ENCODE assay signal across 26 cellular contexts in the genomic region with DNA sequence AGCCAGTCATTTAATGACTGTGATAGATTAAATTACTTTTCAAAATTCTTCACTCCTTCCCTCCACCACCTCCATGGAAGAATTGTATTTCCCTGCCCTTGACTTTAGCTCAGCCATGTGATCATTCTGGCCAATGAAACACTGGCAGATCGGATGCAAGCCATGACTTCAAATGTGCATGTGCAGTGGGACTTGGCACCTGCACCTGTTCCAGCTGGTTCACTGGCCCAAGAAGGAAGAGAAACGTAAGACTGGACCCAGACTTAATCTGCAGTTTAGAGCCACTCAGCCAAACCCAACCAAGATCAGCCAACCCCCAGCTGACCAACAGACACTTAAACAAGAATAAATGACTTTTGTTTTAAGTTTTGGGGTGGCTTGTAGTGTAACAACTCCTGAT. TPM values are rescaled to one million over a fixed set of nuclear protein-coding genes. Genes with fewer than 3 reads are reported as not detected.
DNase-seq lines count a peak whose midpoint lies in the region; ATAC-seq and TF ChIP-seq lines count a peak whose summit lies in the region.
"Had no signal": no experiment of that assay in that cellular context is flagged by ENCODE, and none has a peak within 500 bp of the region (broad histone marks: within the 10 kb centered on the region; RNA-seq: fewer than 3 reads in every experiment).

No MANE protein-coding gene starts in this region.

- H3K4me3 ChIP-seq in DOHH2 (ENCODE audit: low read length) (peak overlapping the region; percentile 31), lower lobe of right lung (no peak overlapping the region)
- H3K4me3 ChIP-seq: transverse colon had no signal

- in situ Hi-C loops in KBM-7 (cut with MboI; ENCODE audit: low pct_unique_long_range_greater_than_20kb, low sequenced_read_pairs) = no loop called here

- no peaks in the 10 kb centered on the region for H4K20me1 ChIP-seq in DOHH2 (ENCODE audit: control insufficient read depth, insufficient read depth, low read depth, low read length)

- peak; percentile 19 for ATAC-seq in HG03378 (IDR thresholded peaks at IDR 0.05; ENCODE audit: unreplicated experiment)
- no peak for ATAC-seq in lower lobe of right lung
- ATAC-seq in HG03025 (IDR thresholded peaks at IDR 0.05; ENCODE audit: low FRiP score, unreplicated experiment) = no peak
- ATAC-seq: effector memory CD8-positive, alpha-beta T cell; stimulated activated naive CD8-positive, alpha-beta T cell treated with anti-CD3 and anti-CD28 coated beads, Interleukin-15, amount 100 ng/mL, for 72 hours; T-cell had no signal

- DNase-seq in lower lobe of right lung = no peak
- DNase-seq in KBM-7 = no peak
- DNase-seq in glomerular visceral epithelial cell (ENCODE audit: extremely low spot score) = no peak
- no peak for DNase-seq in NCI-H1930 (lab: John Stamatoyannopoulos, UW)
- DNase-seq: activated B cell treated with CpG ODN at 0.5 μM for 24 hours; activated CD4-positive, alpha-beta T cell treated with anti-CD3 and anti-CD28 coated beads, Interleukin-2, amount 50 U/mL, for 1 hour; activated gamma-delta T cell; activated naive CD8-positive, alpha-beta T cell treated with anti-CD3 and anti-CD28 coated beads, Interleukin-2, amount 10 ng/mL, durations not matched to agents 7 days and 5 days; activated T-cell treated with anti-CD3 and anti-CD28 coated beads, Interleukin-2, amount 50 U/mL, for 24 hours; cortex of kidney; effector memory CD8-positive, alpha-beta T cell; GOT3; naive B cell; NCI-H146; NCI-H2107; NCI-H82; RPMI8226; stimulated activated CD4-positive, alpha-beta T cell treated with anti-CD3 and anti-CD28 coated beads, Interleukin-12 subunit alpha, Interleukin-12 subunit beta, amount 100 ng/mL, for 4 hours; stimulated activated CD4-positive, alpha-beta T cell treated with anti-CD3 and anti-CD28 coated beads, Interleukin-2, amount 100 ng/mL, for 48 hours; stimulated activated naive CD8-positive, alpha-beta T cell treated with anti-CD3 and anti-CD28 coated beads, Interleukin-15, amount 100 ng/mL, for 72 hours; T-cell had no signal

- H3K4me1 ChIP-seq in DOHH2 (ENCODE audit: control insufficient read depth, low read length) (peaks cover 21% of the 10 kb centered on the region), lower lobe of right lung (no peaks in the 10 kb centered on the region)

- H3K79me2 ChIP-seq in DOHH2 (ENCODE audit: control insufficient read depth, low read length) = no peaks in the 10 kb centered on the region

- no peaks in the 10 kb centered on the region for H3K36me3 ChIP-seq in DOHH2 (ENCODE audit: control insufficient read depth, low read length)
- H3K36me3 ChIP-seq in lower lobe of right lung = peaks cover 1% of the 10 kb centered on the region
- H3K36me3 ChIP-seq: transverse colon had no signal

- no peaks in the 10 kb centered on the region for H3F3A ChIP-seq in DOHH2 (ENCODE audit: control insufficient read depth, insufficient read depth)

- TF ChIP-seq CTCF in DOHH2 (IDR thresholded peaks at IDR 0.05; ENCODE audit: low read depth, low read length, poor library complexity, severe bottlenecking) (no peak), lower lobe of right lung (IDR thresholded peaks at IDR 0.05) (no peak)

- H3K27me3 ChIP-seq in DOHH2 (ENCODE audit: control insufficient read depth, low read length) = peaks cover 9% of the 10 kb centered on the region; the same call in 1 of the 2 replicates
- H3K27me3 ChIP-seq in lower lobe of right lung (ENCODE audit: low read depth) = no peaks in the 10 kb centered on the region
- H3K27me3 ChIP-seq: transverse colon had no signal

- peak overlapping the region; percentile 51 for H3K4me2 ChIP-seq in DOHH2 (ENCODE audit: low read length)

- H3K27ac ChIP-seq in DOHH2 (ENCODE audit: low read depth, low read length) (no peak overlapping the region), angular gyrus (ENCODE audit: low read depth, low read length) (peak overlapping the region; percentile 9), lower lobe of right lung (peak overlapping the region; percentile 25)
- H3K27ac ChIP-seq: transverse colon had no signal

- intact Hi-C loops in lower lobe of right lung (cut with DNase I) = no loop called here

- no peaks in the 10 kb centered on the region for H3K9me3 ChIP-seq in DOHH2 (ENCODE audit: control insufficient read depth, insufficient read depth, low read length)
- H3K9me3 ChIP-seq in lower lobe of right lung = no peaks in the 10 kb centered on the region
- H3K9me3 ChIP-seq: transverse colon had no signal

- H3K9me2 ChIP-seq in DOHH2 (replicated peaks; ENCODE audit: control insufficient read depth, low read length) = no peaks in the 10 kb centered on the region

RNA-seq across cellular contexts. Expression of a gene that starts 11.8 kb away (rescaled TPM):
- total RNA-seq in lower lobe of right lung = 29.0 TPM

RNA-seq across cellular contexts. Expression of a gene that starts 12.0 kb away (rescaled TPM):
- total RNA-seq in lower lobe of right lung = 13.1 TPM
